ENCODE assay signal across 12 cellular contexts in genomic region chr12:68163546-68164210, GRCh38. TPM values are rescaled to one million over a fixed set of nuclear protein-coding genes. Genes with fewer than 3 reads are reported as not detected.
A peak's percentile ranks its signal among the peaks of the same experiment; 100 is the strongest.
DNase-seq lines count a peak whose midpoint lies in the region; ATAC-seq and TF ChIP-seq lines count a peak whose summit lies in the region.
"Had no signal": no experiment of that assay in that cellular context is flagged by ENCODE, and none has a peak within 500 bp of the region (broad histone marks: within the 10 kb centered on the region; RNA-seq: fewer than 3 reads in every experiment).

No MANE protein-coding gene starts in this region.

- H3K36me3 Mint-ChIP-seq in activated T-cell treated with anti-CD3 and anti-CD28 coated beads, Interleukin-2, amount 50 U/mL, for 4 hours (ENCODE audit: insufficient read depth), result no peaks in the 10 kb centered on the region
- H3K36me3 Mint-ChIP-seq in natural killer cell treated with Interleukin-12 subunit alpha and Interleukin-12 subunit beta and Interleukin-15 and Interleukin-18, amount 100 ng/mL, for 72 hours, result peaks cover 7% of the 10 kb centered on the region

- peak overlapping the region; percentile 96 to 97 for H3K27ac Mint-ChIP-seq in natural killer cell treated with Interleukin-12 subunit alpha and Interleukin-12 subunit beta and Interleukin-15 and Interleukin-18, amount 100 ng/mL, for 72 hours
- H3K27ac Mint-ChIP-seq: endodermal cell had no signal

- ATAC-seq in activated T-cell treated with anti-CD3 and anti-CD28 coated beads, Interleukin-2, amount 50 U/mL, for 4 hours, result peak; percentile 76 to 85
- ATAC-seq in GM21825 (IDR thresholded peaks at IDR 0.05; ENCODE audit: unreplicated experiment), result peak; percentile 63
- ATAC-seq in HG03457 (IDR thresholded peaks at IDR 0.05; ENCODE audit: unreplicated experiment), result peak; percentile 75
- peak; percentile 81 to 82 for ATAC-seq in natural killer cell treated with Interleukin-12 subunit alpha and Interleukin-12 subunit beta and Interleukin-15 and Interleukin-18, amount 100 ng/mL, for 72 hours

- peaks cover 26% of the 10 kb centered on the region for H3K4me1 Mint-ChIP-seq in activated T-cell treated with anti-CD3 and anti-CD28 coated beads, Interleukin-2, amount 50 U/mL, for 4 hours (ENCODE audit: low read depth)
- H3K4me1 Mint-ChIP-seq in natural killer cell treated with Interleukin-12 subunit alpha and Interleukin-12 subunit beta and Interleukin-15 and Interleukin-18, amount 100 ng/mL, for 72 hours (ENCODE audit: low read depth in 2 of 2), result peaks cover 49 to 89% of the 10 kb centered on the region in 2 donors

- H3K27me3 Mint-ChIP-seq in activated T-cell treated with anti-CD3 and anti-CD28 coated beads, Interleukin-2, amount 50 U/mL, for 4 hours (ENCODE audit: low read depth), result no peaks in the 10 kb centered on the region
- H3K27me3 Mint-ChIP-seq in natural killer cell treated with Interleukin-12 subunit alpha and Interleukin-12 subunit beta and Interleukin-15 and Interleukin-18, amount 100 ng/mL, for 72 hours, result no peaks in the 10 kb centered on the region

- TF ChIP-seq CTCF in GM10266 (IDR thresholded peaks at IDR 0.05; ENCODE audit: control insufficient read depth, insufficient read depth, low read depth, missing control alignments), result no peak

- no peak for DNase-seq in activated T-cell treated with anti-CD3 and anti-CD28 coated beads, Interleukin-2, amount 50 U/mL, for 4 hours
- no peak for DNase-seq in activated T-cell treated with anti-CD3 and anti-CD28 coated beads, Interleukin-2, amount 50 U/mL, for 1 hour
- DNase-seq in natural killer cell treated with Interleukin-12 subunit alpha and Interleukin-12 subunit beta and Interleukin-15 and Interleukin-18, amount 100 ng/mL, for 72 hours (ENCODE audit: low spot score), result peak; percentile 84
- DNase-seq in SW 1271 (lab: John Stamatoyannopoulos, UW) (no peak), UCSD-AML1 (lab: John Stamatoyannopoulos, UW; ENCODE audit: unreplicated experiment) (no peak), GM10266 (ENCODE audit: extremely low spot score) (no peak)
- DNase-seq: endodermal cell; NCI-H1048; NK-92 treated with Interleukin-12 subunit alpha and Interleukin-12 subunit beta, amount 100 ng/mL, for 24 hours had no signal

- no peak overlapping the region for H3K4me3 Mint-ChIP-seq in activated T-cell treated with anti-CD3 and anti-CD28 coated beads, Interleukin-2, amount 50 U/mL, for 4 hours
- H3K4me3 Mint-ChIP-seq in natural killer cell treated with Interleukin-12 subunit alpha and Interleukin-12 subunit beta and Interleukin-15 and Interleukin-18, amount 100 ng/mL, for 72 hours, result peak overlapping the region; percentile 63
- H3K4me3 Mint-ChIP-seq: endodermal cell had no signal

- no peaks in the 10 kb centered on the region for H3K9me3 Mint-ChIP-seq in activated T-cell treated with anti-CD3 and anti-CD28 coated beads, Interleukin-2, amount 50 U/mL, for 4 hours
- H3K9me3 Mint-ChIP-seq in natural killer cell treated with Interleukin-12 subunit alpha and Interleukin-12 subunit beta and Interleukin-15 and Interleukin-18, amount 100 ng/mL, for 72 hours, result no peaks in the 10 kb centered on the region
- H3K9me3 Mint-ChIP-seq: endodermal cell had no signal

RNA-seq across cellular contexts. Expression of gene IFNG, which starts 4.1 kb away (rescaled TPM):
- total RNA-seq in activated T-cell treated with anti-CD3 and anti-CD28 coated beads, Interleukin-2, amount 50 U/mL, for 4 hours, result 100 to 1,000 TPM in 2 of 3 donors, 10 to 100 TPM in 1; 61.8 to 920 (median 807) TPM
- total RNA-seq in natural killer cell treated with Interleukin-12 subunit alpha and Interleukin-12 subunit beta and Interleukin-15 and Interleukin-18, amount 100 ng/mL, for 72 hours, result over 10,000 TPM; 20,993 to 58,992 TPM
- total RNA-seq: endodermal cell, smooth muscle cell had no signal

Comparison
In these comparisons a context has a peak if more than half of its experiments do, and no peak if none do; other contexts are left out.
1. RNA of gene IFNG, which starts 4.1 kb away (total RNA-seq): 20,993 to 58,992 TPM in natural killer cell treated with Interleukin-12 subunit alpha and Interleukin-12 subunit beta and Interleukin-15 and Interleukin-18, amount 100 ng/mL, for 72 hours; 61.8 to 920 TPM in activated T-cell treated with anti-CD3 and anti-CD28 coated beads, Interleukin-2, amount 50 U/mL, for 4 hours; every median in the first group is over 10 times any median in the second.
2. Peak in every context shown above with its lines, with median percentiles within 50 percentile points of each other: ATAC-seq.